ENCODE assay signal across 1 cellular context in genomic region chr2:270861-271260, GRCh38.
TF ChIP-seq lines count a peak whose summit lies in the region.

No MANE protein-coding gene starts in this region.

TF ChIP-seq in HepG2, 621 proteins besides CTCF, POLR2A, EP300 and RAD21 (continued from another document):
- peak; percentile 9; the same call in 1 of the 2 replicates for TF ChIP-seq SOX5 (CRISPR knock-in tag; IDR thresholded peaks at IDR 0.05; ENCODE audit: borderline replicate concordance)
- TF ChIP-seq ZNF713 (CRISPR knock-in tag; IDR thresholded peaks at IDR 0.05), result no peak
- no peak for TF ChIP-seq ARID3A (IDR thresholded peaks at IDR 0.05; ENCODE audit: low read depth, low read length)
- no peak for TF ChIP-seq HNF1B (CRISPR knock-in tag; IDR thresholded peaks at IDR 0.05)
- no peak for TF ChIP-seq ATF6 (CRISPR knock-in tag; conservative IDR thresholded peaks at IDR 0.05)
- no peak for TF ChIP-seq SUZ12 (IDR thresholded peaks at IDR 0.05; ENCODE audit: low read depth, low read length)
- TF ChIP-seq ZNF605 (CRISPR knock-in tag; IDR thresholded peaks at IDR 0.05), result no peak
- TF ChIP-seq ZNF550 (CRISPR knock-in tag; IDR thresholded peaks at IDR 0.05; ENCODE audit: borderline replicate concordance), result no peak
- no peak for TF ChIP-seq ZBTB25 (CRISPR knock-in tag; IDR thresholded peaks at IDR 0.05)
- no peak for TF ChIP-seq TFAP4 (IDR thresholded peaks at IDR 0.05; ENCODE audit: borderline replicate concordance, low read depth)
- TF ChIP-seq MLLT10 (CRISPR knock-in tag; IDR thresholded peaks at IDR 0.05), result no peak
- TF ChIP-seq GLMP (CRISPR knock-in tag; IDR thresholded peaks at IDR 0.05; ENCODE audit: borderline replicate concordance), result no peak
- TF ChIP-seq ZNF563 (CRISPR knock-in tag; IDR thresholded peaks at IDR 0.05), result no peak
- no peak for TF ChIP-seq KLF12 (CRISPR knock-in tag; IDR thresholded peaks at IDR 0.05; ENCODE audit: borderline replicate concordance)
- no peak for TF ChIP-seq ZNF547 (CRISPR knock-in tag; IDR thresholded peaks at IDR 0.05)
- no peak for TF ChIP-seq ZFP36 (IDR thresholded peaks at IDR 0.05; ENCODE audit: borderline replicate concordance, low read depth, low read length, partially characterized antibody)
- TF ChIP-seq ZNF598 (CRISPR knock-in tag; IDR thresholded peaks at IDR 0.05; ENCODE audit: borderline replicate concordance), result no peak
- TF ChIP-seq TOPORS (CRISPR knock-in tag; IDR thresholded peaks at IDR 0.05), result no peak
TF ChIP-seq in HepG2: peak in this region for 27.
